ENCODE assay signal across 8 cellular contexts in genomic region chr1:206635080-206635982, GRCh38. TPM values are rescaled to one million over a fixed set of nuclear protein-coding genes. Genes with fewer than 3 reads are reported as not detected.
DNase-seq lines count a peak whose midpoint lies in the region; ATAC-seq and TF ChIP-seq lines count a peak whose summit lies in the region.

TSS of gene DYRK3 (plus strand) at chr1:206635536. CDS start at chr1:206635704, 168 bp downstream.

- H3K27me3 ChIP-seq in upper lobe of right lung = no peaks in the 10 kb centered on the region

- peak within 1 kb of the TSS; percentile 92 for H3K4me3 ChIP-seq in upper lobe of right lung

- in situ Hi-C loops in GM13976 (cut with MboI; ENCODE audit: low sequenced_read_pairs, unreplicated experiment) = loop anchor here (10.0 kb wide), 1 partner anchor 339 kb away; the partner anchor contains the start of gene FCAMR

- intact Hi-C loops in T-helper 1 cell treated with Interleukin-12 subunit alpha and Interleukin-12 subunit beta and Interleukin-4 antibody, amounts not matched to agents 30 ng/mL and 1 ng/mL, for 36 hours (cut with micrococcal nuclease) = loop anchor here (1.0 to 2.0 kb wide), 11 partner anchors 23 to 441 kb away; partner anchors contain the start of genes EIF2D, IKBKE, PFKFB2 and RASSF5
- intact Hi-C loops in left cardiac atrium (cut with DNase I) = loop anchor here in 1 of 2 donors (2.0 to 5.0 kb wide), 2 partner anchors 97 to 173 kb away; no protein-coding TSS in a partner anchor
- intact Hi-C loops in posterior vena cava (cut with DNase I) = no loop called here
- intact Hi-C loops in upper lobe of right lung (cut with DNase I) = no loop called here

- peaks cover 24% of the 10 kb centered on the region for H3K4me1 ChIP-seq in upper lobe of right lung

- no peaks in the 10 kb centered on the region for H3K9me3 ChIP-seq in upper lobe of right lung

- no peaks in the 10 kb centered on the region for H3K36me3 ChIP-seq in upper lobe of right lung

- H3K27ac ChIP-seq in upper lobe of right lung = peak within 1 kb of the TSS; percentile 44

- DNase-seq in GM13976 (ENCODE audit: low spot score) (peak; percentile 98), NCI-H146 (lab: John Stamatoyannopoulos, UW) (peak; percentile 93), amniotic epithelial cell (ENCODE audit: low read depth) (peak; percentile 88), left cardiac atrium (peak; percentile 97), posterior vena cava (ENCODE audit: low spot score) (peak; percentile 98), upper lobe of right lung (peak; percentile 98)

- ATAC-seq in HG02852 (IDR thresholded peaks at IDR 0.05; ENCODE audit: unreplicated experiment) (peak; percentile 90), left cardiac atrium (peak; percentile 99), upper lobe of right lung (peak; percentile 99)

- TF ChIP-seq CTCF in GM13976 (IDR thresholded peaks at IDR 0.05; ENCODE audit: borderline replicate concordance, control extremely low read depth, extremely low read depth, insufficient read depth, missing control alignments) = no peak
- TF ChIP-seq CTCF in upper lobe of right lung (IDR thresholded peaks at IDR 0.05) = peak; percentile 24

RNA-seq across cellular contexts. Expression of gene DYRK3, which starts in this region (rescaled TPM):
- 11.2 and 13.6 TPM in 2 replicates for total RNA-seq in T-helper 1 cell treated with Interleukin-12 subunit alpha and Interleukin-12 subunit beta and Interleukin-4 antibody, amounts not matched to agents 30 ng/mL and 1 ng/mL, for 36 hours
- total RNA-seq in left cardiac atrium (10 to 100 TPM; 12.4 to 18.7 TPM), posterior vena cava (10 to 100 TPM in 1 of 2 donors, 1 to 10 TPM in 1; 8.4 to 10.7 TPM), upper lobe of right lung (8.1 TPM)

Comparison
In these comparisons a context has a peak if more than half of its experiments do, and no peak if none do; other contexts are left out.
1. Peak in every context shown above with its lines: DNase-seq, ATAC-seq, H3K4me3 ChIP-seq and H3K27ac ChIP-seq.